ENCODE assay signal across 16 cellular contexts in genomic region chr17:20981046-20981920, GRCh38.
"Had no signal": no experiment of that assay in that cellular context is flagged by ENCODE, and none has a peak within 500 bp of the region (broad histone marks: within the 10 kb centered on the region; RNA-seq: fewer than 3 reads in every experiment).

No MANE protein-coding gene starts in this region.

- H3K27ac ChIP-seq: dorsolateral prefrontal cortex, prostate gland, suprapubic skin had no signal

- DNase-seq: activated CD4-positive, alpha-beta memory T cell treated with anti-CD3 and anti-CD28 coated beads, Interleukin-2, amount 10 ng/mL, durations not matched to agents 7 days and 5 days; activated CD4-positive, alpha-beta T cell treated with anti-CD3 and anti-CD28 coated beads for 1 hour; activated naive CD4-positive, alpha-beta T cell treated with Interleukin-2 at 50 U/mL for 16 hours; anterior cingulate cortex; dorsolateral prefrontal cortex; naive B cell; nucleus accumbens; T-helper 1 cell; T1000; trophoblast cell had no signal

- H3K9me3 Mint-ChIP-seq: activated CD4-positive, alpha-beta memory T cell treated with anti-CD3 and anti-CD28 coated beads, Interleukin-2, amount 10 ng/mL, durations not matched to agents 7 days and 5 days; naive B cell; stimulated activated naive CD8-positive, alpha-beta T cell treated with anti-CD3 and anti-CD28 coated beads, Interleukin-15, Interleukin-2, amounts not matched to agents 100 ng/mL and 50 ng/mL, for 24 hours had no signal

- H3K4me3 Mint-ChIP-seq: activated CD4-positive, alpha-beta memory T cell treated with anti-CD3 and anti-CD28 coated beads, Interleukin-2, amount 10 ng/mL, durations not matched to agents 7 days and 5 days; naive B cell; stimulated activated naive CD8-positive, alpha-beta T cell treated with anti-CD3 and anti-CD28 coated beads, Interleukin-15, Interleukin-2, amounts not matched to agents 100 ng/mL and 50 ng/mL, for 24 hours had no signal

- H3K4me1 ChIP-seq: prostate gland, suprapubic skin had no signal

- H3K27ac Mint-ChIP-seq: activated CD4-positive, alpha-beta memory T cell treated with anti-CD3 and anti-CD28 coated beads, Interleukin-2, amount 10 ng/mL, durations not matched to agents 7 days and 5 days; stimulated activated naive CD8-positive, alpha-beta T cell treated with anti-CD3 and anti-CD28 coated beads, Interleukin-15, Interleukin-2, amounts not matched to agents 100 ng/mL and 50 ng/mL, for 24 hours had no signal

- FAIRE-seq: endometrium had no signal

- H3K4me3 ChIP-seq: dorsolateral prefrontal cortex, prostate gland, suprapubic skin had no signal

- H3K4me1 Mint-ChIP-seq: activated CD4-positive, alpha-beta memory T cell treated with anti-CD3 and anti-CD28 coated beads, Interleukin-2, amount 10 ng/mL, durations not matched to agents 7 days and 5 days had no signal

- H3K9me3 ChIP-seq: prostate gland, suprapubic skin had no signal

- ATAC-seq: sciatic nerve, SK-N-SH treated with all-trans-retinoic acid at 6 μM for 48 hours had no signal

- H3K27me3 Mint-ChIP-seq: stimulated activated naive CD8-positive, alpha-beta T cell treated with anti-CD3 and anti-CD28 coated beads, Interleukin-15, Interleukin-2, amounts not matched to agents 100 ng/mL and 50 ng/mL, for 24 hours had no signal

- H3K36me3 ChIP-seq: prostate gland, suprapubic skin had no signal
